ENCODE assay signal across 10 cellular contexts in genomic region chr2:69554981-69555380, GRCh38.
A peak's percentile ranks its signal among the peaks of the same experiment; 100 is the strongest.
DNase-seq lines count a peak whose midpoint lies in the region; ATAC-seq and TF ChIP-seq lines count a peak whose summit lies in the region.
"Had no signal": no experiment of that assay in that cellular context is flagged by ENCODE, and none has a peak within 500 bp of the region (broad histone marks: within the 10 kb centered on the region; RNA-seq: fewer than 3 reads in every experiment).

No MANE protein-coding gene starts in this region.

- 28% methylated on average over 3 of the region's 3 CpGs for WGBS in upper lobe of left lung, 2 donors

- CTCF ChIA-PET in activated naive CD4-positive, alpha-beta T cell treated with anti-CD3 and anti-CD28 coated beads for 36 hours (lab: Charles Lee), result interaction anchor here (0.7 to 5.0 kb wide), 4 partner anchors 10 to 170 kb away, joined by 3 to 46 read pairs (median 6); no protein-coding TSS in a partner anchor

- TF ChIP-seq CTCF in upper lobe of left lung (IDR thresholded peaks at IDR 0.05), result no peak

- ATAC-seq in upper lobe of left lung (ENCODE audit: low FRiP score in 2 of 2) (peak; percentile 45 to 66), HG03565 (IDR thresholded peaks at IDR 0.05; ENCODE audit: unreplicated experiment) (no peak)

- intact Hi-C loops in activated naive CD4-positive, alpha-beta T cell treated with anti-CD3 and anti-CD28 coated beads for 36 hours (cut with micrococcal nuclease), result loop anchor here (5.0 kb wide), 2 partner anchors 142 to 272 kb away; partner anchors contain the start of gene GMCL1

- peaks cover 14 to 19% (median 15%) of the 10 kb centered on the region in 4 donors for H3K4me1 ChIP-seq in upper lobe of left lung

- no peaks in the 10 kb centered on the region for H3K27me3 ChIP-seq in upper lobe of left lung

- no peaks in the 10 kb centered on the region for H3K9me3 Mint-ChIP-seq in activated naive CD4-positive, alpha-beta T cell treated with anti-CD3 and anti-CD28 coated beads for 36 hours
- H3K9me3 Mint-ChIP-seq: neural crest cell had no signal

- DNase-seq in activated naive CD4-positive, alpha-beta T cell treated with anti-CD3 and anti-CD28 coated beads for 36 hours, result peak; percentile 38
- DNase-seq in activated naive CD4-positive, alpha-beta T cell (lab: John Stamatoyannopoulos, UW), result no peak
- DNase-seq in UCSD-AML1 (lab: John Stamatoyannopoulos, UW; ENCODE audit: unreplicated experiment) (peak; percentile 44), glomerular endothelial cell (ENCODE audit: extremely low read depth, low read depth, low spot score) (peak; percentile 68), upper lobe of left lung (no peak), T1000 (lab: John Stamatoyannopoulos, UW) (no peak), NCI-H748 (lab: John Stamatoyannopoulos, UW; ENCODE audit: unreplicated experiment) (no peak)
- DNase-seq: erythroblast had no signal

- peaks cover 0 to 3% (median 0%) of the 10 kb centered on the region in 4 donors for H3K36me3 ChIP-seq in upper lobe of left lung

- peak overlapping the region; percentile 12 to 66 (median 62) for H3K27ac ChIP-seq in upper lobe of left lung

- no peak for TF ChIP-seq EP300 in upper lobe of left lung (IDR thresholded peaks at IDR 0.05)

- H3K27ac Mint-ChIP-seq in activated naive CD4-positive, alpha-beta T cell treated with anti-CD3 and anti-CD28 coated beads for 36 hours, result peak overlapping the region; percentile 73

- H3K4me3 Mint-ChIP-seq in activated naive CD4-positive, alpha-beta T cell treated with anti-CD3 and anti-CD28 coated beads for 36 hours, result no peak overlapping the region
- H3K4me3 Mint-ChIP-seq: neural crest cell had no signal

- H3K4me1 Mint-ChIP-seq in activated naive CD4-positive, alpha-beta T cell treated with anti-CD3 and anti-CD28 coated beads for 36 hours (ENCODE audit: low read depth), result peaks cover 61% of the 10 kb centered on the region

- no peak overlapping the region for H3K4me3 ChIP-seq in upper lobe of left lung

- TF ChIP-seq POLR2A in upper lobe of left lung (IDR thresholded peaks at IDR 0.05), result no peak

- no peaks in the 10 kb centered on the region for H3K9me3 ChIP-seq in upper lobe of left lung

- peaks cover 13% of the 10 kb centered on the region for H3K36me3 Mint-ChIP-seq in activated naive CD4-positive, alpha-beta T cell treated with anti-CD3 and anti-CD28 coated beads for 36 hours (ENCODE audit: low read depth)

- H3K27me3 Mint-ChIP-seq in activated naive CD4-positive, alpha-beta T cell treated with anti-CD3 and anti-CD28 coated beads for 36 hours (ENCODE audit: low read depth), result no peaks in the 10 kb centered on the region

Comparison
In these comparisons a context has a peak if more than half of its experiments do, and no peak if none do; other contexts are left out.
1. DNase-seq: peak in activated naive CD4-positive, alpha-beta T cell treated with anti-CD3 and anti-CD28 coated beads for 36 hours (single experiment), UCSD-AML1 (single experiment) and glomerular endothelial cell (single experiment); none in activated naive CD4-positive, alpha-beta T cell (0 of 4), upper lobe of left lung (0 of 2), T1000 (single experiment) and NCI-H748 (single experiment).